Comparison of ENCODE assay signal across 8 cellular contexts in the genomic region with DNA sequence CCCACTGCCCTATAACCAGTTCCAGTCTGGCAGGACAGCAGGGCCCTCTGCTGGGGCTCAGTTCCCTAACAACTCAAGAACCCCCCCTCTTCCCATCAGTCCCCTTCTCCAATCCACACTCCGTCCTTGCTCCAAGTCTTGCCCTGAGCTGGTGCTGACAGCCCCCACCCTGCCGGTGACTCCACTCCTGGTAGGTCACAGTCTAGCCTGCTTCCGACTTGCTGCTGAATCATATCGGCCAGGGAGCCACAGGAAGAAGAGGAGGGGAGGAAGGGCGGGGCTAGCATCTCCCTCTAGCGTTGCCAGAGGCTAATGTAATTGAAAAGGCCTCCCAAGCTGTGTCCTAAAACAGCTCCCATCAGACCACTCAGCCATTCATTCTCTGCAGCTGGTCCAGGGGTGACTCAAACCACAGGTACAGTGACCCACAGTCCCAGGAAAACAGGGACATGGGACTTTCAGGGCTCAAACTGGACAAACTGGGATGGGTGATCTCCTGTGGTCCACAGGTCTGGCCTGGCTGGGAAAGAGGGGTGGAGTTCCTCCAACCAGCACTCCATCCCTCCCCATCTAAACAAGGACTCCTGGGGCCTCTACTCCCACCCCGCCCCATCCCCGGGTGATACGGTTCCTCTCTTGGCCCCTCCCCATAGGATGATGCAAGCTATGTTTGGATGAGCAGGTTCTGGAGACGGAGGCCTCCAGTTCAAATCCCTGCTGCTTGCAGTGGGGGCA.
DNase-seq lines count a peak whose midpoint lies in the region; ATAC-seq and TF ChIP-seq lines count a peak whose summit lies in the region.

No MANE protein-coding gene starts in this region.

- H3K4me3 Mint-ChIP-seq in stimulated activated naive CD8-positive, alpha-beta T cell treated with anti-CD3 and anti-CD28 coated beads, Interleukin-15, Interleukin-2, amounts not matched to agents 100 ng/mL and 50 ng/mL, for 24 hours = peak overlapping the region; percentile 0

- H3K36me3 Mint-ChIP-seq in stimulated activated naive CD8-positive, alpha-beta T cell treated with anti-CD3 and anti-CD28 coated beads, Interleukin-15, Interleukin-2, amounts not matched to agents 100 ng/mL and 50 ng/mL, for 24 hours (ENCODE audit: low read depth) = no peaks in the 10 kb centered on the region

- H3K4me1 ChIP-seq in MM.1S (ENCODE audit: low read length) (peaks cover 21% of the 10 kb centered on the region), mucosa of descending colon (ENCODE audit: low read depth) (peaks cover 37% of the 10 kb centered on the region)

- no peaks in the 10 kb centered on the region for H3K9me2 ChIP-seq in MM.1S (replicated peaks; ENCODE audit: insufficient read depth, low read length)

- peaks cover 4% of the 10 kb centered on the region for H3K27me3 Mint-ChIP-seq in stimulated activated naive CD8-positive, alpha-beta T cell treated with anti-CD3 and anti-CD28 coated beads, Interleukin-15, Interleukin-2, amounts not matched to agents 100 ng/mL and 50 ng/mL, for 24 hours

- peaks cover 8% of the 10 kb centered on the region for H3K79me2 ChIP-seq in MM.1S (ENCODE audit: low read length)

- H3K27ac ChIP-seq in MM.1S (ENCODE audit: low read length) = no peak overlapping the region

- H3K4me3 ChIP-seq in MM.1S (ENCODE audit: low read length) = no peak overlapping the region
- no peak overlapping the region for H3K4me3 ChIP-seq in mucosa of descending colon

- no peaks in the 10 kb centered on the region for H3F3A ChIP-seq in MM.1S (ENCODE audit: insufficient read depth, low read length)

- TF ChIP-seq CTCF in MM.1S (IDR thresholded peaks at IDR 0.05; ENCODE audit: low read length) (peak; percentile 60), mucosa of descending colon (IDR thresholded peaks at IDR 0.05) (peak; percentile 16)

- DNase-seq in DMS114 treated with DMSO at 0.1 percent for 48 hours (lab: John Stamatoyannopoulos, UW; ENCODE audit: unreplicated experiment) (peak; percentile 25), MM.1S (peak; percentile 73), dermis microvascular lymphatic vessel endothelial cell (ENCODE audit: low read depth in 2 of 2) (peak; percentile 48 to 89), mucosa of descending colon (peak; percentile 68 to 80 (median 69)), HuH-7.5 (ENCODE audit: low spot score) (no peak)
- peak; percentile 90 for DNase-seq in activated CD4-positive, alpha-beta T cell treated with anti-CD3 and anti-CD28 coated beads for 48 hours

- peak overlapping the region; percentile 73 for H3K4me2 ChIP-seq in MM.1S (ENCODE audit: low read depth, low read length)

- no peaks in the 10 kb centered on the region for H4K20me1 ChIP-seq in MM.1S (ENCODE audit: insufficient read depth, low read length)

- no peaks in the 10 kb centered on the region for H3K9me3 ChIP-seq in MM.1S (replicated peaks; ENCODE audit: insufficient read depth, low read length)
- H3K9me3 ChIP-seq in mucosa of descending colon = no peaks in the 10 kb centered on the region

- H3K36me3 ChIP-seq in MM.1S (replicated peaks; ENCODE audit: insufficient read depth, low read length) (no peaks in the 10 kb centered on the region), mucosa of descending colon (ENCODE audit: low read depth) (no peaks in the 10 kb centered on the region)

- ATAC-seq in GM21717 (IDR thresholded peaks at IDR 0.05; ENCODE audit: unreplicated experiment) (peak; percentile 41), mucosa of descending colon (peak; percentile 79)

- peaks cover 23% of the 10 kb centered on the region for H3K4me1 Mint-ChIP-seq in stimulated activated naive CD8-positive, alpha-beta T cell treated with anti-CD3 and anti-CD28 coated beads, Interleukin-15, Interleukin-2, amounts not matched to agents 100 ng/mL and 50 ng/mL, for 24 hours (ENCODE audit: low read depth)

- 0 out of 2 replicates have a peak overlapping the region, but pooled peaks have one; percentile 4 for H3K9ac ChIP-seq in MM.1S (ENCODE audit: low read length)

- peak overlapping the region; percentile 70 for H2AFZ ChIP-seq in MM.1S (ENCODE audit: low read length)

- H3K27ac Mint-ChIP-seq in stimulated activated naive CD8-positive, alpha-beta T cell treated with anti-CD3 and anti-CD28 coated beads, Interleukin-15, Interleukin-2, amounts not matched to agents 100 ng/mL and 50 ng/mL, for 24 hours = peak overlapping the region; percentile 21

- H3K9me3 Mint-ChIP-seq in stimulated activated naive CD8-positive, alpha-beta T cell treated with anti-CD3 and anti-CD28 coated beads, Interleukin-15, Interleukin-2, amounts not matched to agents 100 ng/mL and 50 ng/mL, for 24 hours = no peaks in the 10 kb centered on the region

- no peaks in the 10 kb centered on the region for H3K27me3 ChIP-seq in MM.1S (replicated peaks; ENCODE audit: insufficient read depth, low read length)

- intact Hi-C loops in mucosa of descending colon (cut with DNase I, micrococcal nuclease) = no loop called here
